Comparison of ENCODE assay signal across 1 cellular context in the genomic region with DNA sequence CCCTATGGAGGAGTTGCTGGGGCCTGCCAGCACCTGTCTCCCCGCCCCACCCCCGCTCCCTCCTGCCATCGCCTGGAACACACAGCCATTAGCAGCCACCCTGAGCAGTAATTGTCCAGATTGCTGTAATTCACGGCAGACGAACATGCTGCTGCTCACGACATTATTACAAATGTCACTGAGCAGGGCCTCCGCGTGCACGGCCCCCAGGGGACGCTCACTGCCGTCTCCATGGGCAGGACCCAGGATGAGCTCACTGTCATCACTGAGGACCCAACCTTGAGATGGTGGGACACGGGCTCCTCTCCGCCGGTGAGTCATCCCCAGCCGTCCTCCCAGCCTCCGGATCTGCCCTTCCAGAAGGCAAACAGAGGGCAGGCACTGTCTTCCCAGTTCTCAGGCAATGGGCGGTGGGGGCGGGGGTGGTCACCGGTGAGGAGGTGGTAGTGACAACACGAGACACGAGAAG.
TF ChIP-seq lines count a peak whose summit lies in the region.

No MANE protein-coding gene starts in this region.

TF ChIP-seq in HEK293, 187 proteins besides CTCF, POLR2A, EP300 and RAD21 (continued from another document):
- TF ChIP-seq ZNF2 (tag by site-specific recombination; IDR thresholded peaks at IDR 0.05): no peak
- no peak for TF ChIP-seq TCF7L2 (IDR thresholded peaks at IDR 0.05; ENCODE audit: borderline replicate concordance, low read depth, low read length)
- TF ChIP-seq EGR2 (tag by site-specific recombination; IDR thresholded peaks at IDR 0.05; ENCODE audit: low read depth): peak; percentile 90
- TF ChIP-seq ZNF558 (tag by site-specific recombination; IDR thresholded peaks at IDR 0.05): no peak
- peak; percentile 91 for TF ChIP-seq KLF17 (tag by site-specific recombination; IDR thresholded peaks at IDR 0.05)
- TF ChIP-seq ZEB2 (tag by site-specific recombination; IDR thresholded peaks at IDR 0.05): 0 out of 2 replicates have a peak, but pooled peaks have one; percentile 17
- TF ChIP-seq ZNF37A (tag by site-specific recombination; IDR thresholded peaks at IDR 0.05): no peak
- TF ChIP-seq ZSCAN23 (tag by site-specific recombination; IDR thresholded peaks at IDR 0.05): 0 out of 2 replicates have a peak, but pooled peaks have one; percentile 24
- TF ChIP-seq ZNF555 (tag by site-specific recombination; conservative IDR thresholded peaks at IDR 0.05): no peak
- no peak for TF ChIP-seq ZNF561 (tag by site-specific recombination; IDR thresholded peaks at IDR 0.05; ENCODE audit: borderline replicate concordance)
- TF ChIP-seq ZNF138 (tag by site-specific recombination; IDR thresholded peaks at IDR 0.05; ENCODE audit: borderline replicate concordance): no peak
- TF ChIP-seq MYNN (tag by site-specific recombination; IDR thresholded peaks at IDR 0.05; ENCODE audit: borderline replicate concordance): no peak
- TF ChIP-seq ZNF530 (tag by site-specific recombination; IDR thresholded peaks at IDR 0.05; ENCODE audit: low read depth): no peak
- no peak for TF ChIP-seq KLF8 (tag by site-specific recombination; IDR thresholded peaks at IDR 0.05)
- no peak for TF ChIP-seq ZNF768 (tag by site-specific recombination; IDR thresholded peaks at IDR 0.05)
- TF ChIP-seq ZNF629 (tag by site-specific recombination; IDR thresholded peaks at IDR 0.05): 0 out of 2 replicates have a peak, but pooled peaks have one; percentile 28
- no peak for TF ChIP-seq ZNF175 (tag by site-specific recombination; IDR thresholded peaks at IDR 0.05)
